In genomic region chr2:86298411-86299390, GRCh38 we compare ENCODE assay signal across 2 cellular contexts.
TF ChIP-seq lines count a peak whose summit lies in the region.

No MANE protein-coding gene starts in this region.

TF ChIP-seq in HCT116, 20 proteins besides CTCF, POLR2A, EP300 and RAD21:
- TF ChIP-seq SIN3A (IDR thresholded peaks at IDR 0.05; ENCODE audit: low read depth) (no peak), EGR1 (IDR thresholded peaks at IDR 0.05; ENCODE audit: low read depth) (no peak), ZNF274 (IDR thresholded peaks at IDR 0.05; ENCODE audit: low read depth, low read length) (no peak), SRF (IDR thresholded peaks at IDR 0.05; ENCODE audit: low read depth) (no peak), YY1 (IDR thresholded peaks at IDR 0.05; ENCODE audit: extremely low read depth, insufficient replicate concordance, low read depth, low read length) (no peak)
TF ChIP-seq in HCT116: peak in this region for 0.

TF ChIP-seq in K562, 482 proteins besides CTCF, POLR2A, EP300 and RAD21:
- TF ChIP-seq HDAC1 (IDR thresholded peaks at IDR 0.05) (no peak), POLR2B (IDR thresholded peaks at IDR 0.05; ENCODE audit: low read depth, partially characterized antibody) (no peak), ZNF324 (CRISPR knock-in tag; IDR thresholded peaks at IDR 0.05) (no peak), ARID2 (IDR thresholded peaks at IDR 0.05) (no peak), ZBTB2 (IDR thresholded peaks at IDR 0.05) (no peak), KDM1A (IDR thresholded peaks at IDR 0.05) (no peak), SIRT6 (IDR thresholded peaks at IDR 0.05; ENCODE audit: low read depth, low read length) (no peak), TOE1 (IDR thresholded peaks at IDR 0.05; ENCODE audit: borderline replicate concordance) (no peak), TOE1 (CRISPR knock-in tag; IDR thresholded peaks at IDR 0.05; ENCODE audit: borderline replicate concordance, low read depth) (no peak), ZNF518B (CRISPR knock-in tag; IDR thresholded peaks at IDR 0.05) (no peak), KAT2B (IDR thresholded peaks at IDR 0.05; ENCODE audit: low read depth, low read length) (no peak), RBM14 (IDR thresholded peaks at IDR 0.05; ENCODE audit: borderline replicate concordance, insufficient read depth, low read depth, low read length) (no peak), OTX1 (CRISPR knock-in tag; IDR thresholded peaks at IDR 0.05) (no peak), ZNF354B (CRISPR knock-in tag; IDR thresholded peaks at IDR 0.05) (no peak), BRCA1 (IDR thresholded peaks at IDR 0.05) (no peak), BRCA1 (CRISPR knock-in tag; IDR thresholded peaks at IDR 0.05) (no peak), HNRNPK (IDR thresholded peaks at IDR 0.05; ENCODE audit: low read depth, low read length, poor library complexity, severe bottlenecking) (no peak)
